ENCODE assay signal across 1 cellular context in genomic region chr11:94111241-94111640, GRCh38.
TF ChIP-seq lines count a peak whose summit lies in the region.

No MANE protein-coding gene starts in this region.

TF ChIP-seq in H1, 55 proteins besides CTCF, POLR2A, EP300 and RAD21:
- TF ChIP-seq BCL11A (IDR thresholded peaks at IDR 0.05; ENCODE audit: low read depth in 2 of 2, low read length in 2 of 2) = no peak
- TF ChIP-seq RXRA (IDR thresholded peaks at IDR 0.05; ENCODE audit: insufficient read depth, low read depth, low read length) = no peak
- TF ChIP-seq ATF2 (IDR thresholded peaks at IDR 0.05; ENCODE audit: low read length) = no peak
- TF ChIP-seq BACH1 (IDR thresholded peaks at IDR 0.05; ENCODE audit: low read length) = no peak
- no peak for TF ChIP-seq BRCA1 (IDR thresholded peaks at IDR 0.05; ENCODE audit: low read depth, low read length)
- TF ChIP-seq USF2 (IDR thresholded peaks at IDR 0.05; ENCODE audit: low read length) = no peak
- TF ChIP-seq SP1 (IDR thresholded peaks at IDR 0.05; ENCODE audit: low read depth, low read length) = no peak
- no peak for TF ChIP-seq JUND (IDR thresholded peaks at IDR 0.05; ENCODE audit: low read length)
- TF ChIP-seq CEBPB (IDR thresholded peaks at IDR 0.05; ENCODE audit: low read depth, low read length) = no peak
- no peak for TF ChIP-seq SIN3A (conservative IDR thresholded peaks at IDR 0.05 in 1 of 2, IDR thresholded peaks at IDR 0.05 in 1 of 2; ENCODE audit: low read depth in 1 of 2, low read length in 2 of 2)
- no peak for TF ChIP-seq ATF3 (IDR thresholded peaks at IDR 0.05; ENCODE audit: insufficient read depth, low read depth, low read length)
- TF ChIP-seq KDM5A (IDR thresholded peaks at IDR 0.05; ENCODE audit: low read length) = no peak
- TF ChIP-seq EGR1 (IDR thresholded peaks at IDR 0.05; ENCODE audit: borderline replicate concordance, low read depth, low read length) = no peak
- TF ChIP-seq POU5F1 (IDR thresholded peaks at IDR 0.05; ENCODE audit: low read depth, low read length) = no peak
- TF ChIP-seq TCF12 (IDR thresholded peaks at IDR 0.05; ENCODE audit: low read depth, low read length) = no peak
- TF ChIP-seq MAFK (IDR thresholded peaks at IDR 0.05; ENCODE audit: low read depth, low read length) = no peak
- TF ChIP-seq SAP30 (IDR thresholded peaks at IDR 0.05; ENCODE audit: insufficient read depth, insufficient replicate concordance, low read length) = no peak
- TF ChIP-seq SP4 (IDR thresholded peaks at IDR 0.05; ENCODE audit: low read length) = no peak
TF ChIP-seq in H1: peak in this region for 0.
